ENCODE assay signal across 8 cellular contexts in the genomic region with DNA sequence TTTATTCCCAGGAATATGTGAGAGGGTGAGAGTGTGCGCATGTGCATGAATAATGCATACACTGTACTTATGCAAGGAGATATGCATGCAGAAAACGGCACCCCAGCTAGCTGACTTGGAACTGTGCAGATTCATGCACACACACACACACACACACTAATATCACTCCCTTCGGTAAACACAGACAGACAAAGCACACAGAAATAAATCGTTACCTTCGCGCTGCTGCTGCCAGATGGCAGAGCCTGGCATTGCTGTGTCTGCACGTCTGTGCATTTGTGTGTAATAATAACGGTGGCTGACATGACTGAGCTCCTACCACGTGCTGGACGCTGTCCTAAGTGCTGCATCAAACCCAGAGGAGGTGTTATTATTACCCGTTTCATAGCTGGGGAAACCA. TPM values are rescaled to one million over a fixed set of nuclear protein-coding genes. Genes with fewer than 3 reads are reported as not detected.
DNase-seq lines count a peak whose midpoint lies in the region; ATAC-seq and FAIRE-seq lines count a peak whose summit lies in the region.

No MANE protein-coding gene starts in this region.

- peaks cover 59% of the 10 kb centered on the region for H3K4me1 Mint-ChIP-seq in activated CD4-positive, alpha-beta T cell treated with anti-CD3 and anti-CD28 coated beads for 36 hours
- peaks cover 88% of the 10 kb centered on the region for H3K4me1 Mint-ChIP-seq in dendritic cell treated with granulocyte-macrophage colony-stimulating factor and Interleukin-4, amounts not matched to agents 40 ng/mL and 50 ng/mL, for 4 days (ENCODE audit: low read depth)
- peaks cover 65% of the 10 kb centered on the region for H3K4me1 Mint-ChIP-seq in activated T-helper 1 cell treated with anti-CD3 and anti-CD28 coated beads, Interleukin-12 subunit alpha, Interleukin-12 subunit beta, Interleukin-2, Interleukin-4 antibody, amounts not matched to agents 30 ng/mL and 10 ng/mL and 1 ng/mL, durations not matched to agents 14 hours and 24 hours and 36 hours (ENCODE audit: low read depth)
- peaks cover 70% of the 10 kb centered on the region for H3K4me1 Mint-ChIP-seq in activated CD8-positive, alpha-beta T cell treated with anti-CD3 and anti-CD28 coated beads, Interleukin-2, amount 10 ng/mL, durations not matched to agents 7 days and 5 days (ENCODE audit: low read depth)

- H3K14ac ChIP-seq in mesenchymal stem cell (ENCODE audit: low read length in 2 of 2), result no peak overlapping the region

- no peak for DNase-seq in activated CD4-positive, alpha-beta T cell treated with anti-CD3 and anti-CD28 coated beads for 36 hours
- no peak for DNase-seq in activated CD4-positive, alpha-beta T cell treated with anti-CD3 and anti-CD28 coated beads for 4 hours
- DNase-seq in NCI-H345 treated with DMSO at 0.1 percent for 48 hours (lab: John Stamatoyannopoulos, UW; ENCODE audit: unreplicated experiment), result peak; percentile 73
- DNase-seq in small intestine, result peak; percentile 5
- no peak for DNase-seq in activated T-helper 1 cell treated with anti-CD3 and anti-CD28 coated beads, Interleukin-12 subunit alpha, Interleukin-12 subunit beta, Interleukin-2, Interleukin-4 antibody, amounts not matched to agents 30 ng/mL and 10 ng/mL and 1 ng/mL, durations not matched to agents 14 hours and 24 hours and 36 hours (ENCODE audit: low spot score)
- DNase-seq in activated CD8-positive, alpha-beta T cell treated with anti-CD3 and anti-CD28 coated beads, Interleukin-2, amount 10 ng/mL, durations not matched to agents 7 days and 5 days, result no peak
- no peak for DNase-seq in mesenchymal stem cell

- H3K4me3 Mint-ChIP-seq in activated CD4-positive, alpha-beta T cell treated with anti-CD3 and anti-CD28 coated beads for 36 hours, result no peak overlapping the region
- no peak overlapping the region for H3K4me3 Mint-ChIP-seq in dendritic cell treated with granulocyte-macrophage colony-stimulating factor and Interleukin-4, amounts not matched to agents 40 ng/mL and 50 ng/mL, for 4 days
- no peak overlapping the region for H3K4me3 Mint-ChIP-seq in activated T-helper 1 cell treated with anti-CD3 and anti-CD28 coated beads, Interleukin-12 subunit alpha, Interleukin-12 subunit beta, Interleukin-2, Interleukin-4 antibody, amounts not matched to agents 30 ng/mL and 10 ng/mL and 1 ng/mL, durations not matched to agents 14 hours and 24 hours and 36 hours
- H3K4me3 Mint-ChIP-seq in activated CD8-positive, alpha-beta T cell treated with anti-CD3 and anti-CD28 coated beads, Interleukin-2, amount 10 ng/mL, durations not matched to agents 7 days and 5 days, result no peak overlapping the region

- H3K9me3 ChIP-seq in small intestine (ENCODE audit: control insufficient read depth, low read depth), result no peaks in the 10 kb centered on the region
- no peaks in the 10 kb centered on the region for H3K9me3 ChIP-seq in mesenchymal stem cell (ENCODE audit: control insufficient read depth, low read length)

- intact Hi-C loops in activated CD4-positive, alpha-beta T cell treated with anti-CD3 and anti-CD28 coated beads for 36 hours (cut with DNase I, micrococcal nuclease), result no loop called here
- intact Hi-C loops in dendritic cell treated with granulocyte-macrophage colony-stimulating factor and Interleukin-4, amounts not matched to agents 40 ng/mL and 50 ng/mL, for 4 days (cut with micrococcal nuclease), result no loop called here
- intact Hi-C loops in activated T-helper 1 cell treated with anti-CD3 and anti-CD28 coated beads, Interleukin-12 subunit alpha, Interleukin-12 subunit beta, Interleukin-2, Interleukin-4 antibody, amounts not matched to agents 30 ng/mL and 10 ng/mL and 1 ng/mL, durations not matched to agents 14 hours and 24 hours and 36 hours (cut with micrococcal nuclease), result no loop called here

- no peak overlapping the region for H3K9ac ChIP-seq in mesenchymal stem cell (ENCODE audit: low read length)

- 20 to 42% (median 30%) methylated on average over 11 of the region's 11 CpGs for WGBS in small intestine, 3 donors
- WGBS in mesenchymal stem cell, result 83% methylated on average over 10 of the region's 11 CpGs

- no peaks in the 10 kb centered on the region for H3K36me3 Mint-ChIP-seq in activated CD4-positive, alpha-beta T cell treated with anti-CD3 and anti-CD28 coated beads for 36 hours (ENCODE audit: low read depth)
- H3K36me3 Mint-ChIP-seq in dendritic cell treated with granulocyte-macrophage colony-stimulating factor and Interleukin-4, amounts not matched to agents 40 ng/mL and 50 ng/mL, for 4 days (ENCODE audit: low read depth), result peaks cover 35% of the 10 kb centered on the region
- H3K36me3 Mint-ChIP-seq in activated T-helper 1 cell treated with anti-CD3 and anti-CD28 coated beads, Interleukin-12 subunit alpha, Interleukin-12 subunit beta, Interleukin-2, Interleukin-4 antibody, amounts not matched to agents 30 ng/mL and 10 ng/mL and 1 ng/mL, durations not matched to agents 14 hours and 24 hours and 36 hours (ENCODE audit: low read depth), result peaks cover 21% of the 10 kb centered on the region
- H3K36me3 Mint-ChIP-seq in activated CD8-positive, alpha-beta T cell treated with anti-CD3 and anti-CD28 coated beads, Interleukin-2, amount 10 ng/mL, durations not matched to agents 7 days and 5 days (ENCODE audit: low read depth), result peaks cover 47% of the 10 kb centered on the region

- no peak overlapping the region for H2BK12ac ChIP-seq in mesenchymal stem cell (ENCODE audit: low read length in 2 of 2)

- H3K23ac ChIP-seq in mesenchymal stem cell (ENCODE audit: low read length in 2 of 2), result no peak overlapping the region

- H2BK120ac ChIP-seq in mesenchymal stem cell (ENCODE audit: low read depth, low read length), result no peak overlapping the region

- FAIRE-seq in small intestine (lab: Jason Lieb, UNC), result no peak

- H3K4me1 ChIP-seq in small intestine (ENCODE audit: control insufficient read depth in 2 of 2, insufficient read depth in 1 of 2, low read depth in 1 of 2, low read length in 1 of 2) (no peaks in the 10 kb centered on the region), mesenchymal stem cell (ENCODE audit: control insufficient read depth, insufficient read depth, low read depth, low read length) (peaks cover 24% of the 10 kb centered on the region)

- H3K27me3 Mint-ChIP-seq in activated CD4-positive, alpha-beta T cell treated with anti-CD3 and anti-CD28 coated beads for 36 hours, result no peaks in the 10 kb centered on the region
- no peaks in the 10 kb centered on the region for H3K27me3 Mint-ChIP-seq in dendritic cell treated with granulocyte-macrophage colony-stimulating factor and Interleukin-4, amounts not matched to agents 40 ng/mL and 50 ng/mL, for 4 days
- H3K27me3 Mint-ChIP-seq in activated T-helper 1 cell treated with anti-CD3 and anti-CD28 coated beads, Interleukin-12 subunit alpha, Interleukin-12 subunit beta, Interleukin-2, Interleukin-4 antibody, amounts not matched to agents 30 ng/mL and 10 ng/mL and 1 ng/mL, durations not matched to agents 14 hours and 24 hours and 36 hours (ENCODE audit: insufficient read depth), result no peaks in the 10 kb centered on the region
- H3K27me3 Mint-ChIP-seq in activated CD8-positive, alpha-beta T cell treated with anti-CD3 and anti-CD28 coated beads, Interleukin-2, amount 10 ng/mL, durations not matched to agents 7 days and 5 days (ENCODE audit: low read depth), result no peaks in the 10 kb centered on the region

- no peak overlapping the region for H3K18ac ChIP-seq in mesenchymal stem cell (ENCODE audit: low read depth in 1 of 2, low read length in 2 of 2)

- no peak overlapping the region for H3K4me2 ChIP-seq in mesenchymal stem cell (ENCODE audit: low read length, poor library complexity, severe bottlenecking)

- no peak overlapping the region for H3K27ac Mint-ChIP-seq in activated CD4-positive, alpha-beta T cell treated with anti-CD3 and anti-CD28 coated beads for 36 hours
- peak overlapping the region; percentile 83 for H3K27ac Mint-ChIP-seq in dendritic cell treated with granulocyte-macrophage colony-stimulating factor and Interleukin-4, amounts not matched to agents 40 ng/mL and 50 ng/mL, for 4 days
- no peak overlapping the region for H3K27ac Mint-ChIP-seq in activated T-helper 1 cell treated with anti-CD3 and anti-CD28 coated beads, Interleukin-12 subunit alpha, Interleukin-12 subunit beta, Interleukin-2, Interleukin-4 antibody, amounts not matched to agents 30 ng/mL and 10 ng/mL and 1 ng/mL, durations not matched to agents 14 hours and 24 hours and 36 hours
- H3K27ac Mint-ChIP-seq in activated CD8-positive, alpha-beta T cell treated with anti-CD3 and anti-CD28 coated beads, Interleukin-2, amount 10 ng/mL, durations not matched to agents 7 days and 5 days, result no peak overlapping the region

- no peak overlapping the region for H2BK15ac ChIP-seq in mesenchymal stem cell (ENCODE audit: low read depth, poor library complexity, severe bottlenecking)

- H4K8ac ChIP-seq in mesenchymal stem cell (ENCODE audit: low read length), result no peak overlapping the region

- no peaks in the 10 kb centered on the region for H3K36me3 ChIP-seq in small intestine (ENCODE audit: control insufficient read depth in 2 of 2, insufficient read depth in 2 of 2, low read length in 2 of 2)
- no peaks in the 10 kb centered on the region for H3K36me3 ChIP-seq in mesenchymal stem cell (ENCODE audit: control insufficient read depth in 1 of 2, insufficient read depth in 2 of 2, low read depth in 1 of 2, low read length in 2 of 2)

- H2BK5ac ChIP-seq in mesenchymal stem cell (ENCODE audit: low read depth, low read length, poor library complexity, severe bottlenecking), result no peak overlapping the region

- H2AK5ac ChIP-seq in mesenchymal stem cell (ENCODE audit: low read length, severe bottlenecking), result no peak overlapping the region

- no peak overlapping the region for H3K27ac ChIP-seq in small intestine (ENCODE audit: low read depth in 1 of 2, low read length in 1 of 2)
- no peak overlapping the region for H3K27ac ChIP-seq in mesenchymal stem cell (ENCODE audit: low read length, poor library complexity, severe bottlenecking)

- H3K79me1 ChIP-seq in mesenchymal stem cell (replicated peaks; ENCODE audit: low read length, poor library complexity, severe bottlenecking), result peaks cover 17% of the 10 kb centered on the region

- H2AFZ ChIP-seq in mesenchymal stem cell (ENCODE audit: low read depth, low read length), result no peak overlapping the region

- POLR2A ChIA-PET in activated CD4-positive, alpha-beta T cell treated with anti-CD3 and anti-CD28 coated beads for 36 hours (lab: Charles Lee), result interaction anchor here (0.6 to 0.8 kb wide), 2 partner anchors 8 to 53 kb away, joined by 3 read pairs; no protein-coding TSS in a partner anchor
- POLR2A ChIA-PET in activated CD8-positive, alpha-beta T cell treated with anti-CD3 and anti-CD28 coated beads, Interleukin-2, amount 10 ng/mL, durations not matched to agents 7 days and 5 days (lab: Charles Lee), result interaction anchor here (0.6 kb wide), 1 partner anchor 255 kb away, joined by 3 read pairs; no protein-coding TSS in a partner anchor

- H4K91ac ChIP-seq in mesenchymal stem cell (ENCODE audit: low read length), result no peak overlapping the region

- H3K9me3 Mint-ChIP-seq in activated CD4-positive, alpha-beta T cell treated with anti-CD3 and anti-CD28 coated beads for 36 hours (ENCODE audit: low read depth), result no peaks in the 10 kb centered on the region
- H3K9me3 Mint-ChIP-seq in dendritic cell treated with granulocyte-macrophage colony-stimulating factor and Interleukin-4, amounts not matched to agents 40 ng/mL and 50 ng/mL, for 4 days, result no peaks in the 10 kb centered on the region
- H3K9me3 Mint-ChIP-seq in activated T-helper 1 cell treated with anti-CD3 and anti-CD28 coated beads, Interleukin-12 subunit alpha, Interleukin-12 subunit beta, Interleukin-2, Interleukin-4 antibody, amounts not matched to agents 30 ng/mL and 10 ng/mL and 1 ng/mL, durations not matched to agents 14 hours and 24 hours and 36 hours, result peaks cover 4% of the 10 kb centered on the region
- no peaks in the 10 kb centered on the region for H3K9me3 Mint-ChIP-seq in activated CD8-positive, alpha-beta T cell treated with anti-CD3 and anti-CD28 coated beads, Interleukin-2, amount 10 ng/mL, durations not matched to agents 7 days and 5 days (ENCODE audit: insufficient read depth)

- H3K27me3 ChIP-seq in small intestine (ENCODE audit: control insufficient read depth in 2 of 2, insufficient read depth in 2 of 2, low read length in 2 of 2) (no peaks in the 10 kb centered on the region), mesenchymal stem cell (ENCODE audit: control insufficient read depth in 1 of 2, insufficient read depth in 1 of 2, low read length in 2 of 2) (peaks cover 0 to 48% of the 10 kb centered on the region in 2 experiments)

- H3K4me3 ChIP-seq in small intestine (ENCODE audit: low read depth in 1 of 2, low read length in 2 of 2) (no peak overlapping the region), mesenchymal stem cell (ENCODE audit: insufficient read depth in 1 of 2, low read depth in 1 of 2, low read length in 2 of 2) (peak overlapping the region in 1 of 2 experiments; percentile 35)

- CTCF ChIA-PET in activated CD4-positive, alpha-beta T cell treated with anti-CD3 and anti-CD28 coated beads for 36 hours (lab: Charles Lee), result interaction anchor here (0.7 to 1.0 kb wide), 3 partner anchors 17 to 200 kb away, joined by 3 read pairs; no protein-coding TSS in a partner anchor
- CTCF ChIA-PET in activated CD8-positive, alpha-beta T cell treated with anti-CD3 and anti-CD28 coated beads, Interleukin-2, amount 10 ng/mL, durations not matched to agents 7 days and 5 days (lab: Charles Lee), result interaction anchor here (0.9 to 1.4 kb wide), 3 partner anchors 19 to 133 kb away, joined by 3 to 5 read pairs (median 3); no protein-coding TSS in a partner anchor

- H3K4ac ChIP-seq in mesenchymal stem cell (ENCODE audit: low read depth in 1 of 2, low read length in 2 of 2), result no peak overlapping the region

- ATAC-seq in activated CD4-positive, alpha-beta T cell treated with anti-CD3 and anti-CD28 coated beads for 36 hours, result peak; percentile 25
- ATAC-seq in activated CD8-positive, alpha-beta T cell treated with anti-CD3 and anti-CD28 coated beads, Interleukin-2, amount 10 ng/mL, durations not matched to agents 7 days and 5 days, result no peak

RNA-seq across cellular contexts. Expression of gene PREX1, which starts 36.8 kb away (rescaled TPM):
- 10 to 100 TPM; 36.5 to 39.2 TPM for total RNA-seq in activated CD4-positive, alpha-beta T cell treated with anti-CD3 and anti-CD28 coated beads for 36 hours
- 1 to 10 TPM; 1.8 to 8.3 (median 7.6) TPM for polyA plus RNA-seq in small intestine
- 68.2 and 69.4 TPM in 2 replicates for total RNA-seq in activated T-helper 1 cell treated with anti-CD3 and anti-CD28 coated beads, Interleukin-12 subunit alpha, Interleukin-12 subunit beta, Interleukin-2, Interleukin-4 antibody, amounts not matched to agents 30 ng/mL and 10 ng/mL and 1 ng/mL, durations not matched to agents 14 hours and 24 hours and 36 hours
- total RNA-seq in activated CD8-positive, alpha-beta T cell treated with anti-CD3 and anti-CD28 coated beads, Interleukin-2, amount 10 ng/mL, durations not matched to agents 7 days and 5 days, result 100 to 1,000 TPM; 146 to 152 TPM
- 0.77 TPM for polyA plus RNA-seq in mesenchymal stem cell (2013, experiment 1 of 2)
- polyA plus RNA-seq in mesenchymal stem cell (2013, experiment 2 of 2), result 0.84 TPM

Comparison
In these comparisons a context has a peak if more than half of its experiments do, and no peak if none do; other contexts are left out.
1. DNase-seq: peak in NCI-H345 treated with DMSO at 0.1 percent for 48 hours (single experiment) and small intestine (single experiment); none in activated CD4-positive, alpha-beta T cell treated with anti-CD3 and anti-CD28 coated beads for 36 hours (single experiment), activated CD4-positive, alpha-beta T cell treated with anti-CD3 and anti-CD28 coated beads for 4 hours (0 of 2), activated T-helper 1 cell treated with anti-CD3 and anti-CD28 coated beads, Interleukin-12 subunit alpha, Interleukin-12 subunit beta, Interleukin-2, Interleukin-4 antibody, amounts not matched to agents 30 ng/mL and 10 ng/mL and 1 ng/mL, durations not matched to agents 14 hours and 24 hours and 36 hours (single experiment), activated CD8-positive, alpha-beta T cell treated with anti-CD3 and anti-CD28 coated beads, Interleukin-2, amount 10 ng/mL, durations not matched to agents 7 days and 5 days (single experiment) and mesenchymal stem cell (single experiment).